In genomic region chr1:198158766-198159589, GRCh38 we compare ENCODE assay signal across 8 cellular contexts. TPM values are rescaled to one million over a fixed set of nuclear protein-coding genes. Genes with fewer than 3 reads are reported as not detected.
DNase-seq lines count a peak whose midpoint lies in the region; ATAC-seq and TF ChIP-seq lines count a peak whose summit lies in the region.

No MANE protein-coding gene starts in this region.

- H3F3A ChIP-seq in smooth muscle cell (ENCODE audit: low read depth): peaks cover 14% of the 10 kb centered on the region

- no peak for TF ChIP-seq CTCF in VCaP (conservative IDR thresholded peaks at IDR 0.05)
- no peak for TF ChIP-seq CTCF in breast epithelium (IDR thresholded peaks at IDR 0.05)
- no peak for TF ChIP-seq CTCF in smooth muscle cell (IDR thresholded peaks at IDR 0.05; ENCODE audit: borderline replicate concordance, insufficient read depth, poor library complexity, severe bottlenecking)

- ATAC-seq in HG03159 (IDR thresholded peaks at IDR 0.05; ENCODE audit: unreplicated experiment): peak; percentile 70

- H3K4me2 ChIP-seq in smooth muscle cell: peak overlapping the region; percentile 84

- H3K36me3 ChIP-seq in breast epithelium (no peaks in the 10 kb centered on the region), smooth muscle cell (ENCODE audit: low read depth) (no peaks in the 10 kb centered on the region)

- WGBS in smooth muscle cell (ENCODE audit: low lambda C conversion rate): under 1% methylated on average over 32 of the region's 37 CpGs

- peak overlapping the region; percentile 70 for H3K9ac ChIP-seq in smooth muscle cell (ENCODE audit: low read depth)

- H3K27ac ChIP-seq in VCaP (peak overlapping the region; percentile 95), breast epithelium (peak overlapping the region; percentile 99), smooth muscle cell (ENCODE audit: low read depth) (peak overlapping the region; percentile 90)

- peak; percentile 95 for DNase-seq in AG08395 (ENCODE audit: low spot score)
- peak; percentile 71 for DNase-seq in NCI-H2196 treated with DMSO at 0.1 percent for 48 hours (lab: John Stamatoyannopoulos, UW; ENCODE audit: unreplicated experiment)
- DNase-seq in breast epithelium (ENCODE audit: low spot score in 2 of 2): peak; percentile 75 to 82
- peak; percentile 92 for DNase-seq in iPS-NIHi7 (ENCODE audit: extremely low spot score)
- peak; percentile 60 for DNase-seq in smooth muscle cell (lab: John Stamatoyannopoulos, UW; ENCODE audit: unreplicated experiment)

- H3K9me3 ChIP-seq in breast epithelium: no peaks in the 10 kb centered on the region
- no peaks in the 10 kb centered on the region for H3K9me3 ChIP-seq in smooth muscle cell (replicated peaks; ENCODE audit: low read depth)

- H3K4me3 ChIP-seq in breast epithelium (peak overlapping the region; percentile 94 to 100 (median 98)), smooth muscle cell (peak overlapping the region; percentile 92)

- peaks cover 25% of the 10 kb centered on the region for H4K20me1 ChIP-seq in smooth muscle cell (ENCODE audit: low read depth)

- peak; percentile 79 for TF ChIP-seq POLR2A in GM18951 (IDR thresholded peaks at IDR 0.05; ENCODE audit: extremely low read depth, insufficient read depth, insufficient read length)
- peak; percentile 28 for TF ChIP-seq POLR2A in breast epithelium (IDR thresholded peaks at IDR 0.05)

- H3K27me3 ChIP-seq in breast epithelium: no peaks in the 10 kb centered on the region
- no peaks in the 10 kb centered on the region for H3K27me3 ChIP-seq in smooth muscle cell (ENCODE audit: low read depth)

- peak overlapping the region; percentile 79 for H2AFZ ChIP-seq in smooth muscle cell (ENCODE audit: low read depth)

- peaks cover 56% of the 10 kb centered on the region for H3K79me2 ChIP-seq in smooth muscle cell (ENCODE audit: low read depth)

- intact Hi-C loops in breast epithelium (cut with DNase I; ENCODE audit: low total_unique reads): no loop called here

- H3K4me1 ChIP-seq in breast epithelium: peaks cover 0 to 6% of the 10 kb centered on the region in 2 donors
- H3K4me1 ChIP-seq in smooth muscle cell (ENCODE audit: low read depth): peaks cover 17% of the 10 kb centered on the region

- in situ Hi-C loops in GM18951 (cut with MboI; ENCODE audit: low sequenced_read_pairs, unreplicated experiment): loop anchor here (25.0 kb wide), 1 partner anchor 528 kb away; no protein-coding TSS in a partner anchor

RNA-seq across cellular contexts. Expression of gene NEK7, which starts 2.2 kb away (rescaled TPM):
- total RNA-seq in breast epithelium (100 to 1,000 TPM in 2 of 3 donors, 10 to 100 TPM in 1; 82.3 to 187 (median 105) TPM), smooth muscle cell (141 and 148 TPM in 2 replicates)
- 26.1 and 33.7 TPM in 2 replicates for polyA plus RNA-seq in smooth muscle cell

Comparison
In these comparisons a context has a peak if more than half of its experiments do, and no peak if none do; other contexts are left out.
1. Peak in every context shown above with its lines: DNase-seq, ATAC-seq, H3K4me3 ChIP-seq and H3K27ac ChIP-seq.